Comparison of ENCODE assay signal across 8 cellular contexts in the genomic region with DNA sequence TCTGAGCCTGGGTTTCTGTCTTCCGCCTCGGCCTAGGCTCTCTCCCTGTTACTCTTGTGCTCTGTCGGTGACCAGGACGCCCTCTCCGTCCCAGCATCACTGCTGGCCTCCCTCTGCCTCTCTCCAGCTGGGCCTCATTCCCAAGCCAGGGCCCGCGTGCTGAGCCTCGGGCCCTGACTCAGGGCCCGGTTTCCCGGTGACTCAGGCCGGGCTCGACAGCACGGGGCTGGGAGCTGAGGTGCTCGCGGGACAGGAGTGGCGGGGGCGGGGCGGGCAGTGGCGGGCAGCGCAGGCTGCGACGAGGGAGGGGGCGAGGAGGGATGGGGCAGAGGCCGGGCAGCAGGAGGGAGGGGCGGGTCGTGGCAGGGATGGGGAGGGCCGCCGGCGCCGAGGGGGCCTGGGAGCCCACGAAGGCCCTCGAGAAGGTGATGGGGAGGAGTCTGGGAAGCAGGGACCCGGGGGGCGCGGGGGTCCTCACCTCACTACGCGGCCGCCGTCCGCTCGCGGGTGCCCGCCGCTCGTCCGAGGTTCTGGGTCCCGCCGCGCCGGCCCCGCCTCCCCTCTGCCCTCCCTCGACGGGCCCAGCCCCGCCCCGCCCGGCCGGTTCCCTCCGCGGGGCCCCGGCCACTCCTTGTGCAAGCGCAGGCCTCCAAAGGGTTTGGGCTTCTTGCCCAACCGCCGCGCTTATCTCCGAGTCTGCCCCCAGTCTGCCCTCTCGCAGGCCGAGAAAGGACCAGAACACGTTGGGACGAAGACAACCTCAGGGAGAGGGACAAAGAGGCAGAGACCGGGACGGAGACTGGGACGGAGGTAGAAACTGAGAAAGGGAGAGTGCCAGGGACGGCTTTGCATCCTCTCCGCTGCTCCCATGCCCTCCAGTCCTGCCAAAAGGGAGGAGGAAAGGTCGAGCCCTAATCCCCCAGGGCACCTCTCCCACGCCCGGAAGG. TPM values are rescaled to one million over a fixed set of nuclear protein-coding genes. Genes with fewer than 3 reads are reported as not detected.
DNase-seq lines count a peak whose midpoint lies in the region; TF ChIP-seq lines count a peak whose summit lies in the region.

A gene with protein sequence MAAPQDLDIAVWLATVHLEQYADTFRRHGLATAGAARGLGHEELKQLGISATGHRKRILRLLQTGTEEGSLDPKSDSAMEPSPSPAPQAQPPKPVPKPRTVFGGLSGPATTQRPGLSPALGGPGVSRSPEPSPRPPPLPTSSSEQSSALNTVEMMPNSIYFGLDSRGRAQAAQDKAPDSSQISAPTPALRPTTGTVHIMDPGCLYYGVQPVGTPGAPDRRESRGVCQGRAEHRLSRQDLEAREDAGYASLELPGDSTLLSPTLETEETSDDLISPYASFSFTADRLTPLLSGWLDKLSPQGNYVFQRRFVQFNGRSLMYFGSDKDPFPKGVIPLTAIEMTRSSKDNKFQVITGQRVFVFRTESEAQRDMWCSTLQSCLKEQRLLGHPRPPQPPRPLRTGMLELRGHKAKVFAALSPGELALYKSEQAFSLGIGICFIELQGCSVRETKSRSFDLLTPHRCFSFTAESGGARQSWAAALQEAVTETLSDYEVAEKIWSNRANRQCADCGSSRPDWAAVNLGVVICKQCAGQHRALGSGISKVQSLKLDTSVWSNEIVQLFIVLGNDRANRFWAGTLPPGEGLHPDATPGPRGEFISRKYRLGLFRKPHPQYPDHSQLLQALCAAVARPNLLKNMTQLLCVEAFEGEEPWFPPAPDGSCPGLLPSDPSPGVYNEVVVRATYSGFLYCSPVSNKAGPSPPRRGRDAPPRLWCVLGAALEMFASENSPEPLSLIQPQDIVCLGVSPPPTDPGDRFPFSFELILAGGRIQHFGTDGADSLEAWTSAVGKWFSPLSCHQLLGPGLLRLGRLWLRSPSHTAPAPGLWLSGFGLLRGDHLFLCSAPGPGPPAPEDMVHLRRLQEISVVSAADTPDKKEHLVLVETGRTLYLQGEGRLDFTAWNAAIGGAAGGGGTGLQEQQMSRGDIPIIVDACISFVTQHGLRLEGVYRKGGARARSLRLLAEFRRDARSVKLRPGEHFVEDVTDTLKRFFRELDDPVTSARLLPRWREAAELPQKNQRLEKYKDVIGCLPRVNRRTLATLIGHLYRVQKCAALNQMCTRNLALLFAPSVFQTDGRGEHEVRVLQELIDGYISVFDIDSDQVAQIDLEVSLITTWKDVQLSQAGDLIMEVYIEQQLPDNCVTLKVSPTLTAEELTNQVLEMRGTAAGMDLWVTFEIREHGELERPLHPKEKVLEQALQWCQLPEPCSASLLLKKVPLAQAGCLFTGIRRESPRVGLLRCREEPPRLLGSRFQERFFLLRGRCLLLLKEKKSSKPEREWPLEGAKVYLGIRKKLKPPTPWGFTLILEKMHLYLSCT (N-terminal part only) (minus strand): TSS at position 536 of the 947 bp plus-strand sequence. CDS start 1,744 bp downstream, outside the sequence.

- H3K36me3 ChIP-seq in skeletal muscle satellite cell (ENCODE audit: insufficient read depth, low read length), result no peaks in the 10 kb centered on the region

- no peaks in the 10 kb centered on the region for H3K9me3 ChIP-seq in skeletal muscle satellite cell (replicated peaks; ENCODE audit: low read length)

- TF ChIP-seq CTCF in VCaP (conservative IDR thresholded peaks at IDR 0.05), result no peak

- peak within 1 kb of the TSS; percentile 65 for H3K9ac ChIP-seq in skeletal muscle satellite cell (ENCODE audit: low read depth, low read length)

- H3K4me1 ChIP-seq in skeletal muscle satellite cell (ENCODE audit: control insufficient read depth, insufficient read depth, low read length), result peaks cover 18% of the 10 kb centered on the region

- peak within 1 kb of the TSS; percentile 75 for H3K4me2 ChIP-seq in skeletal muscle satellite cell (ENCODE audit: low read length)

- H3K4me3 ChIP-seq in skeletal muscle satellite cell (ENCODE audit: low read length), result peak within 1 kb of the TSS; percentile 59

- peak within 1 kb of the TSS; percentile 94 for H3K27ac ChIP-seq in VCaP
- H3K27ac ChIP-seq in cingulate gyrus (ENCODE audit: low read depth, low read length), result peak within 1 kb of the TSS; percentile 69

- peaks cover 11% of the 10 kb centered on the region for H3K27me3 ChIP-seq in skeletal muscle satellite cell (ENCODE audit: control insufficient read depth, insufficient read depth, low read length)

- peak in 8 of 14 donors; percentile 15 to 62 (median 32) for DNase-seq in C1 segment of cervical spinal cord (lab: John Stamatoyannopoulos, UW)
- peak; percentile 83 for DNase-seq in HuH-7 (ENCODE audit: low spot score)
- peak; percentile 87 for DNase-seq in iris pigment epithelial cell (ENCODE audit: low read depth)
- no peak for DNase-seq in NAMALWA (ENCODE audit: low spot score)
- no peak for DNase-seq in GM19240 (ENCODE audit: insufficient read length, low spot score)

RNA-seq across cellular contexts. Expression of the gene that starts here (rescaled TPM):
- total RNA-seq in skeletal muscle satellite cell (2012; rRNA removed), result 1.5 and 2.0 TPM in 2 replicates

Comparison
In these comparisons a context has a peak if more than half of its experiments do, and no peak if none do; other contexts are left out.
1. DNase-seq: peak in C1 segment of cervical spinal cord (8 of 14), HuH-7 (single experiment) and iris pigment epithelial cell (single experiment); none in NAMALWA (single experiment) and GM19240 (single experiment).